42 cellular contexts compared by ENCODE assay signal in the genomic region with DNA sequence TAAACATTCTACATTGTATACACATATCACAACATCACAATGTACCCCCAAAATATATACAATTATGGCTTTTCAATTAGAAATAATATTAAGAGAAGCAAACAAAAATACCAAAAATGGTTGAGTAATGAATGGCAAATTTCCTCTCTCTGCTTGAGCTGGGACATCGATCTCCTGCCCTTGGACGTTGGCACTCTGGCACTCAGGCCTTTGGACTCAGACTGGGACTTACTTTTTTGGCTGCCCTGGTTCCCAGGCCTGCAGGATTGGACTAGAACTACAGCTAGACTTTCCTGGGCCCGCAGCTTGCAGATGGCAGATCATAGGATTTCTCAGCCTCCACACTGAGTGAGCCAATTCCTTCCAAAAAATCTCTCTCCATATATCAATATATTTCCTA. TPM values are rescaled to one million over a fixed set of nuclear protein-coding genes. Genes with fewer than 3 reads are reported as not detected.
"Had no signal": no experiment of that assay in that cellular context is flagged by ENCODE, and none has a peak within 500 bp of the region (broad histone marks: within the 10 kb centered on the region; RNA-seq: fewer than 3 reads in every experiment).

No MANE protein-coding gene starts in this region.

- H3K4me3 Mint-ChIP-seq: activated B cell treated with CpG ODN at 0.5 μM for 24 hours; activated CD4-positive, alpha-beta memory T cell treated with anti-CD3 and anti-CD28 coated beads for 36 hours; activated CD4-positive, alpha-beta T cell treated with anti-CD3 and anti-CD28 coated beads, Interleukin-2, amount 10 ng/mL, durations not matched to agents 24 days and 14 days; activated CD8-positive, alpha-beta T cell treated with anti-CD3 and anti-CD28 coated beads for 36 hours; activated naive CD4-positive, alpha-beta T cell treated with anti-CD3 and anti-CD28 coated beads for 36 hours; activated naive CD4-positive, alpha-beta T cell treated with anti-CD3 and anti-CD28 coated beads, Interleukin-2, amount 50 U/mL, for 24 hours; activated naive CD8-positive, alpha-beta T cell; activated naive CD8-positive, alpha-beta T cell treated with anti-CD3 and anti-CD28 coated beads, Interleukin-2, amount 10 ng/mL, durations not matched to agents 7 days and 5 days; activated naive CD8-positive, alpha-beta T cell treated with anti-CD3 and anti-CD28 coated beads, Interleukin-2, amount 50 U/mL, for 24 hours; activated T-cell treated with anti-CD3 and anti-CD28 coated beads, Interleukin-2, amount 50 U/mL, for 4 hours; activated T-cell treated with anti-CD3 and anti-CD28 coated beads, Interleukin-2, amount 50 U/mL, for 72 hours; activated T-helper 1 cell treated with anti-CD3 and anti-CD28 coated beads, Interleukin-12 subunit alpha, Interleukin-12 subunit beta, Interleukin-2, Interleukin-4 antibody, amounts not matched to agents 30 ng/mL and 10 ng/mL and 1 ng/mL, durations not matched to agents 14 hours and 24 hours and 36 hours; activated T-helper 17 cell treated with anti-CD3 and anti-CD28 coated beads, Interleukin-2, amount 50 U/mL, for 72 hours; brain; central memory CD8-positive, alpha-beta T cell; T-helper 1 cell treated with Interleukin-12 subunit alpha and Interleukin-12 subunit beta and Interleukin-4 antibody, amounts not matched to agents 30 μg/mL and 1 μg/mL, for 36 hours; T-helper 2 cell treated with Interferon-gamma antibody and Interleukin-4, amounts not matched to agents 5 μg/mL and 100 μg/mL, for 36 hours had no signal

- H3K9me3 Mint-ChIP-seq: activated B cell treated with CpG ODN at 0.5 μM for 24 hours; activated CD4-positive, alpha-beta memory T cell treated with anti-CD3 and anti-CD28 coated beads for 36 hours; activated CD4-positive, alpha-beta T cell treated with anti-CD3 and anti-CD28 coated beads, Interleukin-2, amount 10 ng/mL, durations not matched to agents 24 days and 14 days; activated CD8-positive, alpha-beta T cell treated with anti-CD3 and anti-CD28 coated beads for 36 hours; activated naive CD4-positive, alpha-beta T cell treated with anti-CD3 and anti-CD28 coated beads for 36 hours; activated naive CD4-positive, alpha-beta T cell treated with anti-CD3 and anti-CD28 coated beads, Interleukin-2, amount 50 U/mL, for 24 hours; activated naive CD8-positive, alpha-beta T cell treated with anti-CD3 and anti-CD28 coated beads, Interleukin-2, amount 10 ng/mL, durations not matched to agents 7 days and 5 days; activated naive CD8-positive, alpha-beta T cell treated with anti-CD3 and anti-CD28 coated beads, Interleukin-2, amount 50 U/mL, for 24 hours; activated T-cell treated with anti-CD3 and anti-CD28 coated beads, Interleukin-2, amount 50 U/mL, for 4 hours; activated T-cell treated with anti-CD3 and anti-CD28 coated beads, Interleukin-2, amount 50 U/mL, for 72 hours; activated T-helper 1 cell treated with anti-CD3 and anti-CD28 coated beads, Interleukin-12 subunit alpha, Interleukin-12 subunit beta, Interleukin-2, Interleukin-4 antibody, amounts not matched to agents 30 ng/mL and 10 ng/mL and 1 ng/mL, durations not matched to agents 14 hours and 24 hours and 36 hours; activated T-helper 17 cell treated with anti-CD3 and anti-CD28 coated beads, Interleukin-2, amount 50 U/mL, for 72 hours; central memory CD8-positive, alpha-beta T cell; T-helper 1 cell treated with Interleukin-12 subunit alpha and Interleukin-12 subunit beta and Interleukin-4 antibody, amounts not matched to agents 30 μg/mL and 1 μg/mL, for 36 hours; T-helper 2 cell treated with Interferon-gamma antibody and Interleukin-4, amounts not matched to agents 5 μg/mL and 100 μg/mL, for 36 hours had no signal

- H3K27me3 Mint-ChIP-seq: activated naive CD8-positive, alpha-beta T cell had no signal

- H3K4me1 Mint-ChIP-seq: activated B cell treated with CpG ODN at 0.5 μM for 24 hours; activated CD4-positive, alpha-beta T cell treated with anti-CD3 and anti-CD28 coated beads, Interleukin-2, amount 10 ng/mL, durations not matched to agents 24 days and 14 days; activated naive CD4-positive, alpha-beta T cell treated with anti-CD3 and anti-CD28 coated beads, Interleukin-2, amount 50 U/mL, for 24 hours; activated naive CD8-positive, alpha-beta T cell treated with anti-CD3 and anti-CD28 coated beads, Interleukin-2, amount 10 ng/mL, durations not matched to agents 7 days and 5 days; activated naive CD8-positive, alpha-beta T cell treated with anti-CD3 and anti-CD28 coated beads, Interleukin-2, amount 50 U/mL, for 24 hours; activated T-helper 17 cell treated with anti-CD3 and anti-CD28 coated beads, Interleukin-2, amount 50 U/mL, for 72 hours; central memory CD8-positive, alpha-beta T cell had no signal

- H3K36me3 ChIP-seq: adrenal gland, cardiac muscle cell had no signal

- H3K4me3 ChIP-seq: adrenal gland, cardiac muscle cell had no signal

- DNase-seq: activated B cell treated with CpG ODN at 0.5 μM for 24 hours; activated CD4-positive, alpha-beta memory T cell treated with anti-CD3 and anti-CD28 coated beads for 36 hours; activated CD4-positive, alpha-beta T cell treated with anti-CD3 and anti-CD28 coated beads for 4 hours; activated CD4-positive, alpha-beta T cell treated with anti-CD3 and anti-CD28 coated beads, Interleukin-2, amount 10 ng/mL, durations not matched to agents 24 days and 14 days; activated CD4-positive, alpha-beta T cell treated with anti-CD3 and anti-CD28 coated beads, Interleukin-2, amount 50 U/mL, for 1 hour; activated CD4-positive, alpha-beta T cell treated with anti-CD3 and anti-CD28 coated beads, Interleukin-2, amount 50 U/mL, for 4 hours; activated CD4-positive, CD25-positive, alpha-beta regulatory T cell treated with anti-CD3 and anti-CD28 coated beads, Interleukin-2, amount 50 U/mL, for 72 hours; activated CD8-positive, alpha-beta memory T cell treated with anti-CD3 and anti-CD28 coated beads, Interleukin-2, amount 50 U/mL, for 4 hours; activated CD8-positive, alpha-beta T cell treated with anti-CD3 and anti-CD28 coated beads for 36 hours; activated effector memory CD4-positive, alpha-beta T cell treated with anti-CD3 and anti-CD28 coated beads, Interleukin-2, amount 50 U/mL, for 16 hours; activated gamma-delta T cell treated with Interleukin-2 at 50 U/mL for 16 hours; activated naive CD4-positive, alpha-beta T cell; activated naive CD4-positive, alpha-beta T cell treated with anti-CD3 and anti-CD28 coated beads for 36 hours; activated naive CD8-positive, alpha-beta T cell treated with anti-CD3 and anti-CD28 coated beads, Interleukin-2, amount 10 ng/mL, durations not matched to agents 7 days and 5 days; activated naive CD8-positive, alpha-beta T cell treated with anti-CD3 and anti-CD28 coated beads, Interleukin-2, amount 50 U/mL, for 24 hours; activated T-cell treated with anti-CD3 and anti-CD28 coated beads for 4 hours; activated T-cell treated with anti-CD3 and anti-CD28 coated beads, Interleukin-2, amount 50 U/mL, for 1 hour; activated T-cell treated with anti-CD3 and anti-CD28 coated beads, Interleukin-2, amount 50 U/mL, for 4 hours; activated T-cell treated with anti-CD3 and anti-CD28 coated beads, Interleukin-2, amount 50 U/mL, for 72 hours; adrenal gland; amniotic stem cell; aorta; caudate nucleus; cerebellar nuclear complex; SW 1271; T-helper 1 cell; T-helper 2 cell; T-helper 9 cell had no signal

- H3K27ac ChIP-seq: adrenal gland, cardiac muscle cell, VCaP had no signal

- H3K9me3 ChIP-seq: adrenal gland had no signal

- H3K36me3 Mint-ChIP-seq: activated CD4-positive, alpha-beta memory T cell treated with anti-CD3 and anti-CD28 coated beads for 36 hours; activated naive CD4-positive, alpha-beta T cell treated with anti-CD3 and anti-CD28 coated beads, Interleukin-2, amount 50 U/mL, for 24 hours; activated naive CD8-positive, alpha-beta T cell; activated naive CD8-positive, alpha-beta T cell treated with anti-CD3 and anti-CD28 coated beads, Interleukin-2, amount 10 ng/mL, durations not matched to agents 7 days and 5 days; brain had no signal

- H3K27ac Mint-ChIP-seq: activated B cell treated with CpG ODN at 0.5 μM for 24 hours; activated CD4-positive, alpha-beta memory T cell treated with anti-CD3 and anti-CD28 coated beads for 36 hours; activated CD4-positive, alpha-beta T cell treated with anti-CD3 and anti-CD28 coated beads, Interleukin-2, amount 10 ng/mL, durations not matched to agents 24 days and 14 days; activated CD8-positive, alpha-beta T cell treated with anti-CD3 and anti-CD28 coated beads for 36 hours; activated naive CD4-positive, alpha-beta T cell treated with anti-CD3 and anti-CD28 coated beads for 36 hours; activated naive CD4-positive, alpha-beta T cell treated with anti-CD3 and anti-CD28 coated beads, Interleukin-2, amount 50 U/mL, for 24 hours; activated naive CD8-positive, alpha-beta T cell; activated naive CD8-positive, alpha-beta T cell treated with anti-CD3 and anti-CD28 coated beads, Interleukin-2, amount 10 ng/mL, durations not matched to agents 7 days and 5 days; activated naive CD8-positive, alpha-beta T cell treated with anti-CD3 and anti-CD28 coated beads, Interleukin-2, amount 50 U/mL, for 24 hours; activated T-cell treated with anti-CD3 and anti-CD28 coated beads, Interleukin-2, amount 50 U/mL, for 72 hours; activated T-helper 1 cell treated with anti-CD3 and anti-CD28 coated beads, Interleukin-12 subunit alpha, Interleukin-12 subunit beta, Interleukin-2, Interleukin-4 antibody, amounts not matched to agents 30 ng/mL and 10 ng/mL and 1 ng/mL, durations not matched to agents 14 hours and 24 hours and 36 hours; activated T-helper 17 cell treated with anti-CD3 and anti-CD28 coated beads, Interleukin-2, amount 50 U/mL, for 72 hours; brain; T-helper 1 cell treated with Interleukin-12 subunit alpha and Interleukin-12 subunit beta and Interleukin-4 antibody, amounts not matched to agents 30 μg/mL and 1 μg/mL, for 36 hours; T-helper 2 cell treated with Interferon-gamma antibody and Interleukin-4, amounts not matched to agents 5 μg/mL and 100 μg/mL, for 36 hours had no signal

- H3K27me3 ChIP-seq: adrenal gland, cardiac muscle cell had no signal

- ATAC-seq: activated CD8-positive, alpha-beta T cell treated with anti-CD3 and anti-CD28 coated beads for 36 hours; activated naive CD8-positive, alpha-beta T cell treated with anti-CD3 and anti-CD28 coated beads, Interleukin-2, amount 50 U/mL, for 24 hours; activated T-cell treated with anti-CD3 and anti-CD28 coated beads, Interleukin-2, amount 50 U/mL, for 4 hours; activated T-cell treated with anti-CD3 and anti-CD28 coated beads, Interleukin-2, amount 50 U/mL, for 72 hours; activated T-helper 17 cell treated with anti-CD3 and anti-CD28 coated beads, Interleukin-2, amount 50 U/mL, for 72 hours had no signal

RNA-seq across cellular contexts. Expression of gene KCNK16, which starts 52.9 kb away (rescaled TPM):
- total RNA-seq: activated B cell treated with CpG ODN at 0.5 μM for 24 hours; activated CD4-positive, alpha-beta memory T cell treated with anti-CD3 and anti-CD28 coated beads for 36 hours; activated CD4-positive, alpha-beta T cell treated with anti-CD3 and anti-CD28 coated beads, Interleukin-2, amount 10 ng/mL, durations not matched to agents 24 days and 14 days; activated CD8-positive, alpha-beta memory T cell treated with anti-CD3 and anti-CD28 coated beads for 36 hours; activated CD8-positive, alpha-beta T cell treated with anti-CD3 and anti-CD28 coated beads for 36 hours; activated naive CD4-positive, alpha-beta T cell treated with anti-CD3 and anti-CD28 coated beads for 36 hours; activated naive CD8-positive, alpha-beta T cell treated with anti-CD3 and anti-CD28 coated beads, Interleukin-2, amount 10 ng/mL, durations not matched to agents 7 days and 5 days; activated T-cell treated with anti-CD3 and anti-CD28 coated beads, Interleukin-2, amount 50 U/mL, for 4 hours; activated T-cell treated with anti-CD3 and anti-CD28 coated beads, Interleukin-2, amount 50 U/mL, for 72 hours; activated T-helper 1 cell treated with anti-CD3 and anti-CD28 coated beads, Interleukin-12 subunit alpha, Interleukin-12 subunit beta, Interleukin-2, Interleukin-4 antibody, amounts not matched to agents 30 ng/mL and 10 ng/mL and 1 ng/mL, durations not matched to agents 14 hours and 24 hours and 36 hours; activated T-helper 17 cell treated with anti-CD3 and anti-CD28 coated beads, Interleukin-2, amount 50 U/mL, for 72 hours; adrenal gland; aorta; astrocyte; bronchial epithelial cell; cardiac muscle cell; chondrocyte had no signal
